Comparison of ENCODE assay signal across 19 cellular contexts in genomic region chr5:81252904-81253303, GRCh38. TPM values are rescaled to one million over a fixed set of nuclear protein-coding genes. Genes with fewer than 3 reads are reported as not detected.
DNase-seq lines count a peak whose midpoint lies in the region; ATAC-seq and TF ChIP-seq lines count a peak whose summit lies in the region.
"Had no signal": no experiment of that assay in that cellular context is flagged by ENCODE, and none has a peak within 500 bp of the region (broad histone marks: within the 10 kb centered on the region; RNA-seq: fewer than 3 reads in every experiment).

No MANE protein-coding gene starts in this region.

- CTCF ChIA-PET in activated naive CD4-positive, alpha-beta T cell treated with anti-CD3 and anti-CD28 coated beads for 36 hours (lab: Charles Lee): no interaction called here

- peaks cover 10% of the 10 kb centered on the region for H3K36me3 Mint-ChIP-seq in activated naive CD4-positive, alpha-beta T cell treated with anti-CD3 and anti-CD28 coated beads for 36 hours (ENCODE audit: low read depth)

- no peak overlapping the region for H3K4me3 ChIP-seq in left ventricle myocardium inferior
- H3K4me3 ChIP-seq: BLaER1 had no signal

- H3K27me3 Mint-ChIP-seq in activated naive CD4-positive, alpha-beta T cell treated with anti-CD3 and anti-CD28 coated beads for 36 hours (ENCODE audit: low read depth): no peaks in the 10 kb centered on the region
- H3K27me3 Mint-ChIP-seq: CD4-positive, alpha-beta memory T cell had no signal

- no peaks in the 10 kb centered on the region for H3K9me3 Mint-ChIP-seq in activated naive CD4-positive, alpha-beta T cell treated with anti-CD3 and anti-CD28 coated beads for 36 hours
- H3K9me3 Mint-ChIP-seq: H9 had no signal

- no peak for TF ChIP-seq CTCF in left ventricle myocardium inferior (IDR thresholded peaks at IDR 0.05; ENCODE audit: borderline replicate concordance)

- DNase-seq in left ventricle myocardium inferior (no peak), Right ventricle myocardium superior (no peak), medulla oblongata (ENCODE audit: extremely low spot score) (peak; percentile 73), pons (ENCODE audit: low spot score) (peak; percentile 86), superior temporal gyrus (ENCODE audit: extremely low spot score) (peak; percentile 12)
- DNase-seq in activated naive CD4-positive, alpha-beta T cell treated with anti-CD3 and anti-CD28 coated beads for 36 hours: no peak
- DNase-seq: CD4-positive, alpha-beta memory T cell; DMS153; DMS79; GF-D8; H9 had no signal

- no peaks in the 10 kb centered on the region for H3K9me3 ChIP-seq in left ventricle myocardium inferior (replicated peaks)
- H3K9me3 ChIP-seq: BLaER1 had no signal

- no peak overlapping the region for H3K27ac Mint-ChIP-seq in activated naive CD4-positive, alpha-beta T cell treated with anti-CD3 and anti-CD28 coated beads for 36 hours
- H3K27ac Mint-ChIP-seq: CD14-positive monocyte; CD4-positive, alpha-beta memory T cell; H9 had no signal

- intact Hi-C loops in left ventricle myocardium inferior (cut with micrococcal nuclease) (no loop called here), Right ventricle myocardium superior (cut with DNase I) (no loop called here)
- intact Hi-C loops in activated naive CD4-positive, alpha-beta T cell treated with anti-CD3 and anti-CD28 coated beads for 36 hours (cut with micrococcal nuclease): no loop called here

- H3K4me1 ChIP-seq in left ventricle myocardium inferior: peaks cover 72% of the 10 kb centered on the region
- H3K4me1 ChIP-seq: BLaER1 had no signal

- H3K4me1 Mint-ChIP-seq in activated naive CD4-positive, alpha-beta T cell treated with anti-CD3 and anti-CD28 coated beads for 36 hours (ENCODE audit: low read depth): no peaks in the 10 kb centered on the region
- H3K4me1 Mint-ChIP-seq: CD4-positive, alpha-beta memory T cell had no signal

- peaks cover 75% of the 10 kb centered on the region for H3K36me3 ChIP-seq in left ventricle myocardium inferior

- H3K27ac ChIP-seq in left ventricle myocardium inferior (replicated peaks): peak overlapping the region; percentile 63
- H3K27ac ChIP-seq: 22Rv1, BLaER1 had no signal

- ATAC-seq in Right ventricle myocardium superior (ENCODE audit: poor library complexity): no peak
- ATAC-seq in GM19035 (IDR thresholded peaks at IDR 0.05; ENCODE audit: unreplicated experiment): no peak
- no peak for ATAC-seq in GM21529 (IDR thresholded peaks at IDR 0.05; ENCODE audit: unreplicated experiment)
- ATAC-seq: HepG2 had no signal

- no peak overlapping the region for H3K4me3 Mint-ChIP-seq in activated naive CD4-positive, alpha-beta T cell treated with anti-CD3 and anti-CD28 coated beads for 36 hours
- H3K4me3 Mint-ChIP-seq: CD14-positive monocyte; CD4-positive, alpha-beta memory T cell; H9 had no signal

- H3K27me3 ChIP-seq in left ventricle myocardium inferior (ENCODE audit: low read depth): no peaks in the 10 kb centered on the region
- H3K27me3 ChIP-seq: BLaER1 had no signal

RNA-seq across cellular contexts. Expression of gene CKMT2, which starts 19.8 kb away (rescaled TPM):
- total RNA-seq in left ventricle myocardium inferior (1,824 TPM), Right ventricle myocardium superior (1,933 TPM)
- total RNA-seq in activated naive CD4-positive, alpha-beta T cell treated with anti-CD3 and anti-CD28 coated beads for 36 hours: not detected
- total RNA-seq: A673; CD4-positive, alpha-beta memory T cell; Daoy had no signal

RNA-seq across cellular contexts. Expression of gene ZCCHC9, which starts 48.5 kb away (rescaled TPM):
- total RNA-seq in left ventricle myocardium inferior (8.9 TPM), Right ventricle myocardium superior (9.9 TPM)
- total RNA-seq in activated naive CD4-positive, alpha-beta T cell treated with anti-CD3 and anti-CD28 coated beads for 36 hours: 10 to 100 TPM; 31.8 to 33.5 TPM

Comparison
In these comparisons a context has a peak if more than half of its experiments do, and no peak if none do; other contexts are left out.
1. DNase-seq: peak in medulla oblongata (single experiment), pons (single experiment) and superior temporal gyrus (single experiment); none in left ventricle myocardium inferior (single experiment), Right ventricle myocardium superior (single experiment) and activated naive CD4-positive, alpha-beta T cell treated with anti-CD3 and anti-CD28 coated beads for 36 hours (single experiment).
2. RNA of gene CKMT2, which starts 19.8 kb away (total RNA-seq): 1,933 TPM in Right ventricle myocardium superior (single experiment) and 1,824 TPM in left ventricle myocardium inferior (single experiment); not detected in activated naive CD4-positive, alpha-beta T cell treated with anti-CD3 and anti-CD28 coated beads for 36 hours; every median in the first group is over 1,000 times any median in the second.